16 cellular contexts compared by ENCODE assay signal in the genomic region with DNA sequence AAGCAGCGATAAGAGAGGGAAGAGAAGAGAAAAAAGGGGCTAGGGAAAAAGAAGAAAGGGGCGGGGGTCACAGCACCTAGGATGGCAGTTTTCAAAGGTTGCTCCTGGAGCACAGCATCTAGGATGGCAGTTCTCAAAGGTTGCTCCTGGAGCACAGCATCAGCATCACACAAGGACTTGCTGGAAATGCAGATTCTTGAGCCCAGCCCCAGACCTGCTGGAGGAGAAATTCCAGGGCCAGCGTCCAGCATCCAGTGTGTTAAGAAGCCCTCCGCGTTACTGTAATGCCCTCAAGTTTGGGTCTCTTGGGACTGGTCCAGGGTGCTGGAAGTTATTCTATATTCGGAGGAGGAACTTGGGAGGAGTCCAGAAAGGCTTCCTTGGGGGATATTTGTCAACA.
A peak's percentile ranks its signal among the peaks of the same experiment; 100 is the strongest.
DNase-seq lines count a peak whose midpoint lies in the region; ATAC-seq and TF ChIP-seq lines count a peak whose summit lies in the region.
"Had no signal": no experiment of that assay in that cellular context is flagged by ENCODE, and none has a peak within 500 bp of the region (broad histone marks: within the 10 kb centered on the region; RNA-seq: fewer than 3 reads in every experiment).

No MANE protein-coding gene starts in this region.

- intact Hi-C loops in cardiac septum (cut with DNase I) (no loop called here), esophagus muscularis mucosa (cut with DNase I) (no loop called here)

- CTCF ChIA-PET in WTC11 (lab: Charles Lee), result interaction anchor here (1.0 kb wide), 1 partner anchor 19 kb away, joined by 3 read pairs; no protein-coding TSS in a partner anchor

- H3K36me3 Mint-ChIP-seq in WTC11 (no peaks in the 10 kb centered on the region), progenitor cell of endocrine pancreas (ENCODE audit: insufficient read depth) (no peaks in the 10 kb centered on the region)

- no peak for TF ChIP-seq POLR2A in esophagus muscularis mucosa (IDR thresholded peaks at IDR 0.05; ENCODE audit: low read depth)

- TF ChIP-seq CTCF in cardiac muscle cell (IDR thresholded peaks at IDR 0.05; ENCODE audit: low read depth, low read length) (no peak), WTC11 (IDR thresholded peaks at IDR 0.05) (no peak), esophagus muscularis mucosa (IDR thresholded peaks at IDR 0.05) (no peak), progenitor cell of endocrine pancreas (IDR thresholded peaks at IDR 0.05; ENCODE audit: unreplicated experiment) (no peak)

- H3K27ac ChIP-seq in cardiac muscle cell (peak overlapping the region; percentile 73), esophagus muscularis mucosa (replicated peaks in 1 of 4) (peak overlapping the region in 3 of 4 donors; percentile 7 to 34 (median 22))
- H3K27ac ChIP-seq: 22Rv1, C4-2B, HL-60 had no signal

- no peak overlapping the region for H3K27ac Mint-ChIP-seq in WTC11
- H3K27ac Mint-ChIP-seq in progenitor cell of endocrine pancreas, result no peak overlapping the region
- H3K27ac Mint-ChIP-seq: B cell; CD4-positive, alpha-beta T cell had no signal

- H3K36me3 ChIP-seq in cardiac muscle cell (no peaks in the 10 kb centered on the region), esophagus muscularis mucosa (no peaks in the 10 kb centered on the region)

- no peaks in the 10 kb centered on the region for H3K9me3 ChIP-seq in cardiac muscle cell (ENCODE audit: low read depth)
- H3K9me3 ChIP-seq in esophagus muscularis mucosa, result no peaks in the 10 kb centered on the region
- H3K9me3 ChIP-seq: Caco-2 had no signal

- H3K4me3 Mint-ChIP-seq in WTC11, result no peak overlapping the region
- H3K4me3 Mint-ChIP-seq in progenitor cell of endocrine pancreas (ENCODE audit: low read depth), result no peak overlapping the region
- H3K4me3 Mint-ChIP-seq: B cell; CD4-positive, alpha-beta T cell had no signal

- no peak for DNase-seq in cardiac muscle cell (ENCODE audit: low read depth in 1 of 2, low spot score in 1 of 2)
- no peak for DNase-seq in cardiac septum (ENCODE audit: low spot score)
- no peak for DNase-seq in WTC11 (ENCODE audit: low spot score)
- no peak for DNase-seq in esophagus muscularis mucosa (ENCODE audit: extremely low spot score)
- DNase-seq in progenitor cell of endocrine pancreas (ENCODE audit: low spot score, unreplicated experiment), result no peak
- DNase-seq in NOMO-1 treated with DMSO at 0.1 percent for 48 hours (lab: John Stamatoyannopoulos, UW; ENCODE audit: unreplicated experiment), result no peak
- no peak for DNase-seq in NCI-H510A treated with DMSO at 0.1 percent for 48 hours (lab: John Stamatoyannopoulos, UW)
- DNase-seq: Caco-2; CD4-positive, alpha-beta T cell; GDM1; GOT3; HCEC 1CT had no signal

- 66% methylated on average over 6 of the region's 6 CpGs for WGBS in esophagus muscularis mucosa

- TF ChIP-seq EP300 in esophagus muscularis mucosa (IDR thresholded peaks at IDR 0.05), result no peak

- peaks cover 18% of the 10 kb centered on the region for H3K4me1 Mint-ChIP-seq in WTC11
- no peaks in the 10 kb centered on the region for H3K4me1 Mint-ChIP-seq in progenitor cell of endocrine pancreas (ENCODE audit: low read depth)
- H3K4me1 Mint-ChIP-seq: B cell had no signal

- H3K4me1 ChIP-seq in cardiac muscle cell (ENCODE audit: low read depth), result peaks cover 34% of the 10 kb centered on the region
- H3K4me1 ChIP-seq in esophagus muscularis mucosa, result peaks cover 13 to 14% (median 13%) of the 10 kb centered on the region in 4 donors
- H3K4me1 ChIP-seq: Caco-2 had no signal

- H3K9me3 Mint-ChIP-seq in WTC11 (no peaks in the 10 kb centered on the region), progenitor cell of endocrine pancreas (ENCODE audit: low read depth) (peaks cover 4% of the 10 kb centered on the region)
- H3K9me3 Mint-ChIP-seq: CD4-positive, alpha-beta T cell had no signal

- H3K27me3 ChIP-seq in cardiac muscle cell (no peaks in the 10 kb centered on the region), esophagus muscularis mucosa (no peaks in the 10 kb centered on the region)

- no peaks in the 10 kb centered on the region for H3K27me3 Mint-ChIP-seq in WTC11 (ENCODE audit: low read depth)
- peaks cover 22% of the 10 kb centered on the region for H3K27me3 Mint-ChIP-seq in progenitor cell of endocrine pancreas
- H3K27me3 Mint-ChIP-seq: CD4-positive, alpha-beta T cell had no signal

- POLR2A ChIA-PET in WTC11 (lab: Charles Lee), result interaction anchor here (0.6 kb wide), 1 partner anchor 674 kb away, joined by 3 read pairs; no protein-coding TSS in a partner anchor

- no peak overlapping the region for H3K4me3 ChIP-seq in cardiac muscle cell
- no peak overlapping the region for H3K4me3 ChIP-seq in esophagus muscularis mucosa

- ATAC-seq in WTC11, result peak; percentile 60

TF ChIP-seq in WTC11, 78 proteins besides CTCF, POLR2A, EP300 and RAD21:
- no peak for TF ChIP-seq PRRX2 (CRISPR knock-in tag; IDR thresholded peaks at IDR 0.05)
- no peak for TF ChIP-seq IRF2 (CRISPR knock-in tag; IDR thresholded peaks at IDR 0.05; ENCODE audit: borderline replicate concordance, low read depth)
- TF ChIP-seq, protein P1, sequence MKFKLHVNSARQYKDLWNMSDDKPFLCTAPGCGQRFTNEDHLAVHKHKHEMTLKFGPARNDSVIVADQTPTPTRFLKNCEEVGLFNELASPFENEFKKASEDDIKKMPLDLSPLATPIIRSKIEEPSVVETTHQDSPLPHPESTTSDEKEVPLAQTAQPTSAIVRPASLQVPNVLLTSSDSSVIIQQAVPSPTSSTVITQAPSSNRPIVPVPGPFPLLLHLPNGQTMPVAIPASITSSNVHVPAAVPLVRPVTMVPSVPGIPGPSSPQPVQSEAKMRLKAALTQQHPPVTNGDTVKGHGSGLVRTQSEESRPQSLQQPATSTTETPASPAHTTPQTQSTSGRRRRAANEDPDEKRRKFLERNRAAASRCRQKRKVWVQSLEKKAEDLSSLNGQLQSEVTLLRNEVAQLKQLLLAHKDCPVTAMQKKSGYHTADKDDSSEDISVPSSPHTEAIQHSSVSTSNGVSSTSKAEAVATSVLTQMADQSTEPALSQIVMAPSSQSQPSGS (CRISPR knock-in tag; IDR thresholded peaks at IDR 0.05; ENCODE audit: borderline replicate concordance, low read depth), result no peak
- TF ChIP-seq, protein P2, sequence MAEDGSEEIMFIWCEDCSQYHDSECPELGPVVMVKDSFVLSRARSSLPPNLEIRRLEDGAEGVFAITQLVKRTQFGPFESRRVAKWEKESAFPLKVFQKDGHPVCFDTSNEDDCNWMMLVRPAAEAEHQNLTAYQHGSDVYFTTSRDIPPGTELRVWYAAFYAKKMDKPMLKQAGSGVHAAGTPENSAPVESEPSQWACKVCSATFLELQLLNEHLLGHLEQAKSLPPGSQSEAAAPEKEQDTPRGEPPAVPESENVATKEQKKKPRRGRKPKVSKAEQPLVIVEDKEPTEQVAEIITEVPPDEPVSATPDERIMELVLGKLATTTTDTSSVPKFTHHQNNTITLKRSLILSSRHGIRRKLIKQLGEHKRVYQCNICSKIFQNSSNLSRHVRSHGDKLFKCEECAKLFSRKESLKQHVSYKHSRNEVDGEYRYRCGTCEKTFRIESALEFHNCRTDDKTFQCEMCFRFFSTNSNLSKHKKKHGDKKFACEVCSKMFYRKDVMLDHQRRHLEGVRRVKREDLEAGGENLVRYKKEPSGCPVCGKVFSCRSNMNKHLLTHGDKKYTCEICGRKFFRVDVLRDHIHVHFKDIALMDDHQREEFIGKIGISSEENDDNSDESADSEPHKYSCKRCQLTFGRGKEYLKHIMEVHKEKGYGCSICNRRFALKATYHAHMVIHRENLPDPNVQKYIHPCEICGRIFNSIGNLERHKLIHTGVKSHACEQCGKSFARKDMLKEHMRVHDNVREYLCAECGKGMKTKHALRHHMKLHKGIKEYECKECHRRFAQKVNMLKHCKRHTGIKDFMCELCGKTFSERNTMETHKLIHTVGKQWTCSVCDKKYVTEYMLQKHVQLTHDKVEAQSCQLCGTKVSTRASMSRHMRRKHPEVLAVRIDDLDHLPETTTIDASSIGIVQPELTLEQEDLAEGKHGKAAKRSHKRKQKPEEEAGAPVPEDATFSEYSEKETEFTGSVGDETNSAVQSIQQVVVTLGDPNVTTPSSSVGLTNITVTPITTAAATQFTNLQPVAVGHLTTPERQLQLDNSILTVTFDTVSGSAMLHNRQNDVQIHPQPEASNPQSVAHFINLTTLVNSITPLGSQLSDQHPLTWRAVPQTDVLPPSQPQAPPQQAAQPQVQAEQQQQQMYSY (CRISPR knock-in tag; IDR thresholded peaks at IDR 0.05), result no peak
- TF ChIP-seq CREB1 (CRISPR knock-in tag; IDR thresholded peaks at IDR 0.05), result no peak
TF ChIP-seq in WTC11: peak in this region for 0.
